ENCODE assay signal across 1 cellular context in genomic region chr22:27648074-27648473, GRCh38.
TF ChIP-seq lines count a peak whose summit lies in the region.

No MANE protein-coding gene starts in this region.

TF ChIP-seq in HEK293, 187 proteins besides CTCF, POLR2A, EP300 and RAD21 (continued from another document):
- TF ChIP-seq, protein P1, sequence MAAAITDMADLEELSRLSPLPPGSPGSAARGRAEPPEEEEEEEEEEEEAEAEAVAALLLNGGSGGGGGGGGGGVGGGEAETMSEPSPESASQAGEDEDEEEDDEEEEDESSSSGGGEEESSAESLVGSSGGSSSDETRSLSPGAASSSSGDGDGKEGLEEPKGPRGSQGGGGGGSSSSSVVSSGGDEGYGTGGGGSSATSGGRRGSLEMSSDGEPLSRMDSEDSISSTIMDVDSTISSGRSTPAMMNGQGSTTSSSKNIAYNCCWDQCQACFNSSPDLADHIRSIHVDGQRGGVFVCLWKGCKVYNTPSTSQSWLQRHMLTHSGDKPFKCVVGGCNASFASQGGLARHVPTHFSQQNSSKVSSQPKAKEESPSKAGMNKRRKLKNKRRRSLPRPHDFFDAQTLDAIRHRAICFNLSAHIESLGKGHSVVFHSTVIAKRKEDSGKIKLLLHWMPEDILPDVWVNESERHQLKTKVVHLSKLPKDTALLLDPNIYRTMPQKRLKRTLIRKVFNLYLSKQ (tag by site-specific recombination; IDR thresholded peaks at IDR 0.05; ENCODE audit: borderline replicate concordance): no peak
- TF ChIP-seq PRDM1 (tag by site-specific recombination; IDR thresholded peaks at IDR 0.05): peak; percentile 85
- TF ChIP-seq ZNF544 (tag by site-specific recombination; IDR thresholded peaks at IDR 0.05): no peak
- 0 out of 2 replicates have a peak, but pooled peaks have one; percentile 37 for TF ChIP-seq ZNF112 (tag by site-specific recombination; IDR thresholded peaks at IDR 0.05)
- no peak for TF ChIP-seq TSHZ1 (tag by site-specific recombination; IDR thresholded peaks at IDR 0.05; ENCODE audit: borderline replicate concordance)
